In genomic region chr22:43859176-43859575, GRCh38 we compare ENCODE assay signal across 35 cellular contexts. TPM values are rescaled to one million over a fixed set of nuclear protein-coding genes. Genes with fewer than 3 reads are reported as not detected.
"Had no signal": no experiment of that assay in that cellular context is flagged by ENCODE, and none has a peak within 500 bp of the region (broad histone marks: within the 10 kb centered on the region; RNA-seq: fewer than 3 reads in every experiment).

No MANE protein-coding gene starts in this region.

- ATAC-seq: activated CD4-positive, CD25-positive, alpha-beta regulatory T cell treated with anti-CD3 and anti-CD28 coated beads, Interleukin-2, amount 50 U/mL, for 24 hours; activated naive CD4-positive, alpha-beta T cell treated with anti-CD3 and anti-CD28 coated beads, Interleukin-2, amount 50 U/mL, for 72 hours; activated T-helper 17 cell treated with anti-CD3 and anti-CD28 coated beads, Interleukin-2, amount 50 U/mL, for 72 hours; gastroesophageal sphincter; naive thymus-derived CD8-positive, alpha-beta T cell; right lobe of liver had no signal

- H3K4me1 ChIP-seq: breast epithelium had no signal

- H3K9me3 ChIP-seq: breast epithelium, right lobe of liver, suprapubic skin had no signal

- H3K4me3 ChIP-seq: breast epithelium, gastroesophageal sphincter, right lobe of liver, suprapubic skin, tibial artery had no signal

- H3K36me3 ChIP-seq: breast epithelium, gastroesophageal sphincter, right lobe of liver, suprapubic skin, tibial artery had no signal

- H3K9me3 Mint-ChIP-seq: immature natural killer cell had no signal

- H3K27ac Mint-ChIP-seq: activated CD4-positive, alpha-beta memory T cell treated with anti-CD3 and anti-CD28 coated beads for 36 hours; activated naive CD4-positive, alpha-beta T cell treated with anti-CD3 and anti-CD28 coated beads, Interleukin-2, amount 50 U/mL, for 72 hours; activated T-cell treated with anti-CD3 and anti-CD28 coated beads, Interleukin-2, amount 50 U/mL, for 24 hours; activated T-helper 17 cell treated with anti-CD3 and anti-CD28 coated beads, Interleukin-2, amount 50 U/mL, for 72 hours; immature natural killer cell had no signal

- DNase-seq: activated CD4-positive, alpha-beta memory T cell treated with anti-CD3 and anti-CD28 coated beads for 36 hours; activated CD4-positive, alpha-beta T cell treated with anti-CD3 and anti-CD28 coated beads for 48 hours; activated CD8-positive, alpha-beta memory T cell treated with anti-CD3 and anti-CD28 coated beads, Interleukin-2, amount 50 U/mL, for 4 hours; activated gamma-delta T cell treated with Interleukin-2 at 50 U/mL for 16 hours; activated T-cell treated with anti-CD3 and anti-CD28 coated beads, Interleukin-2, amount 50 U/mL, for 24 hours; dermis blood vessel endothelial cell; effector CD8-positive, alpha-beta T cell; hippocampal formation; immature natural killer cell; stimulated activated CD4-positive, alpha-beta T cell treated with anti-CD3 and anti-CD28 coated beads, Interleukin-1b, Interleukin-23, amount 100 ng/mL, for 48 hours; stimulated activated CD4-positive, alpha-beta T cell treated with anti-CD3 and anti-CD28 coated beads, Interleukin-4, amount 100 ng/mL, for 4 hours; stimulated activated CD8-positive, alpha-beta memory T cell treated with anti-CD3 and anti-CD28 coated beads, Interleukin-4, amount 100 ng/mL, for 48 hours; stimulated activated naive CD4-positive, alpha-beta T cell had no signal

- H3K36me3 Mint-ChIP-seq: activated CD4-positive, alpha-beta memory T cell treated with anti-CD3 and anti-CD28 coated beads for 36 hours; immature natural killer cell had no signal

- H3K4me1 Mint-ChIP-seq: activated T-helper 17 cell treated with anti-CD3 and anti-CD28 coated beads, Interleukin-2, amount 50 U/mL, for 72 hours; central memory CD8-positive, alpha-beta T cell had no signal

- H3K4me3 Mint-ChIP-seq: activated CD4-positive, alpha-beta memory T cell treated with anti-CD3 and anti-CD28 coated beads for 36 hours; activated T-cell treated with anti-CD3 and anti-CD28 coated beads, Interleukin-2, amount 50 U/mL, for 24 hours; activated T-helper 17 cell treated with anti-CD3 and anti-CD28 coated beads, Interleukin-2, amount 50 U/mL, for 72 hours; central memory CD8-positive, alpha-beta T cell; immature natural killer cell; naive thymus-derived CD8-positive, alpha-beta T cell had no signal

- H3K27ac ChIP-seq: breast epithelium, gastroesophageal sphincter, right lobe of liver, suprapubic skin, tibial artery had no signal

RNA-seq across cellular contexts. Expression of gene SULT4A1, which starts 3.1 kb away (rescaled TPM):
- total RNA-seq: activated CD4-positive, alpha-beta memory T cell treated with anti-CD3 and anti-CD28 coated beads for 36 hours; activated CD8-positive, alpha-beta memory T cell treated with anti-CD3 and anti-CD28 coated beads for 36 hours; dermis blood vessel endothelial cell; endothelial cell of umbilical vein; fibroblast of villous mesenchyme; lower leg skin; naive thymus-derived CD8-positive, alpha-beta T cell; posterior vena cava; T-helper 1 cell treated with Interleukin-12 subunit alpha and Interleukin-12 subunit beta and Interleukin-4 antibody, amounts not matched to agents 30 ng/mL and 1 ng/mL, for 36 hours had no signal
- polyA plus RNA-seq: immature natural killer cell; naive thymus-derived CD8-positive, alpha-beta T cell had no signal

RNA-seq across cellular contexts. Expression of gene PNPLA5, which starts 32.6 kb away (rescaled TPM):
- total RNA-seq: activated CD4-positive, alpha-beta memory T cell treated with anti-CD3 and anti-CD28 coated beads for 36 hours; activated CD8-positive, alpha-beta memory T cell treated with anti-CD3 and anti-CD28 coated beads for 36 hours; activated naive CD4-positive, alpha-beta T cell treated with anti-CD3 and anti-CD28 coated beads, Interleukin-2, amount 50 U/mL, for 72 hours; activated T-helper 17 cell treated with anti-CD3 and anti-CD28 coated beads, Interleukin-2, amount 50 U/mL, for 72 hours; breast epithelium; dermis blood vessel endothelial cell; endothelial cell of umbilical vein; fibroblast of villous mesenchyme; gastroesophageal sphincter; kidney epithelial cell; naive thymus-derived CD8-positive, alpha-beta T cell; omental fat pad; posterior vena cava; T-helper 1 cell treated with Interleukin-12 subunit alpha and Interleukin-12 subunit beta and Interleukin-4 antibody, amounts not matched to agents 30 ng/mL and 1 ng/mL, for 36 hours; urinary bladder had no signal
- polyA plus RNA-seq: endothelial cell of umbilical vein; esophagus; fibroblast of lung; immature natural killer cell; naive thymus-derived CD8-positive, alpha-beta T cell; small intestine; urinary bladder had no signal

RNA-seq across cellular contexts. Expression of gene EFCAB6, which starts 47.1 kb away (rescaled TPM):
- total RNA-seq: T-helper 1 cell treated with Interleukin-12 subunit alpha and Interleukin-12 subunit beta and Interleukin-4 antibody, amounts not matched to agents 30 ng/mL and 1 ng/mL, for 36 hours had no signal
